Comparison of ENCODE assay signal across 1 cellular context in the genomic region with DNA sequence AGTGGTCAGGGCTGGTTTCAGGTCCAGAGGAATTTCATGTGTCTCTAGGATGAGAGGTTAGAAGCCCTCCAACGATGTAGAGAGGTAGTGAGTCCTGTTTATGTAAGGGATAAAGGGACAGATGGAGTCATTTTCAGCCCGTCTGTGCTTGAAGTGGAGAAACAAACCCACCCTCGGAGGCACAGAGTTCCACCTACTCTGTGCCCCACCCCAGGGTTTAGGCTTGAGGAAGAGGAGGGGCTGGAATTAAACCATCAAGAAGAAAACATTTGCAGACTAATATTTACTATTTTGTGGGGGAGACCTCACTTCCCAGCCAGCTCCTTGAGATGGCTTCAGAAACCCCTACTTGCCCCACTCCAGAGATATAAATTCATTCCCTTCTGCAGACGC.
TF ChIP-seq lines count a peak whose summit lies in the region.

No MANE protein-coding gene starts in this region.

TF ChIP-seq in HCT116, 20 proteins besides CTCF, POLR2A, EP300 and RAD21 (continued from another document):
- TF ChIP-seq ZFX (IDR thresholded peaks at IDR 0.05) (no peak), EZH2 (IDR thresholded peaks at IDR 0.05) (no peak), SIN3A (IDR thresholded peaks at IDR 0.05; ENCODE audit: low read depth) (no peak)
TF ChIP-seq in HCT116: peak in this region for 0.
